In the genomic region with DNA sequence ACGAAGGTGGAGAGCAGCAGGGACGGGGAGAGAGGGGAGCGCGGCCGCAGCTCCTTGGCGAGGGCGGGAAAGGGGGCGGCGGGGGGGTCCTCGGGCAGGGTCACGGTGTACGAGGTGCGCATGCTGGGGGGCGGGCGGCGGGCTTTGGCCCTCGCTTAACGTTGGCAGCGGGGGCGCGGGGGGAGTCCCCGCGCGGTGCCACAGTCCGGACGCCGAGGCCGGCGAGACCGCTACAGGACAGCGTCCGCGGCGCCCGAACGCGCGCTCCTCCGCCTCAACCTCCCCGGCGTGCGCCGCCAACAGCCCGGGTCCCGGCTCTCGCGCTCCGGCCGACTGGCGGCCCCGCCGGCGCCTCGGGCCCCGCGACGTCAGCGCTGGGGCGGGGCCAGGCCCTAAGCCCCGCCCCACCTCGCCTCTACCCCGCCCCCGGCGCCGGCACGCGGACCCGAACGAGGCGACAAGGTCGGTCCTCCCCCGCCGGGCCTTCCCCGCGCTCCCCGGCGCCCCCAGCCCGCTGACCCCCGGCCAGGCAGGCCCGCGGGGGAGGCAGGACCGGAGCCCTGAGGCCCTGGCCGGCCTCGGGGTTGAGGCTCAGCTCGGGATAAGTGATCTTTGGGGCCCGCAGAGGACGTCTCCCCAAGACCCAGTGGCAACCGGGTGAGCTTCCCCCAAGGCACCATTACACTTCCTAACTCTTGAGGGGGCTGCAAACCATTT, we compare ENCODE assay signal across 8 cellular contexts. TPM values are rescaled to one million over a fixed set of nuclear protein-coding genes. Genes with fewer than 3 reads are reported as not detected.
DNase-seq lines count a peak whose midpoint lies in the region; ATAC-seq lines count a peak whose summit lies in the region.

No MANE protein-coding gene starts in this region.

- H3K79me2 ChIP-seq in mesendoderm (ENCODE audit: control insufficient read depth, insufficient read depth, low read length): no peaks in the 10 kb centered on the region

- no peak overlapping the region for H2AK5ac ChIP-seq in mesendoderm (ENCODE audit: low read length)

- peak overlapping the region; percentile 61 for H3K9ac ChIP-seq in mesendoderm (ENCODE audit: low read length)

- intact Hi-C loops in posterior vena cava (cut with DNase I): no loop called here

- peak overlapping the region; percentile 48 for H3K4me2 ChIP-seq in mesendoderm (ENCODE audit: low read length)

- no peaks in the 10 kb centered on the region for H3K79me1 ChIP-seq in mesendoderm (ENCODE audit: low read length)

- peak overlapping the region; percentile 85 for H3K18ac ChIP-seq in mesendoderm (ENCODE audit: low read length)

- H3K56ac ChIP-seq in mesendoderm (ENCODE audit: low read length): peak overlapping the region; percentile 76

- DNase-seq in EH (ENCODE audit: low read depth): peak; percentile 57
- peak; percentile 26 for DNase-seq in LHCN-M2 (ENCODE audit: low read depth)
- peak; percentile 41 to 52 for DNase-seq in activated CD4-positive, alpha-beta T cell treated with anti-CD3 and anti-CD28 coated beads, Interleukin-2, amount 50 U/mL, for 48 hours
- peak; percentile 41 for DNase-seq in effector CD4-positive, alpha-beta T cell
- peak; percentile 56 for DNase-seq in mesendoderm
- peak; percentile 32 to 37 for DNase-seq in stimulated activated CD8-positive, alpha-beta memory T cell treated with anti-CD3 and anti-CD28 coated beads, Interleukin-2, amount 100 ng/mL, for 48 hours (ENCODE audit: low read depth in 2 of 2)
- DNase-seq in posterior vena cava (ENCODE audit: low spot score): no peak

- H3K23ac ChIP-seq in mesendoderm (ENCODE audit: low read length): no peak overlapping the region

- H4K8ac ChIP-seq in mesendoderm (ENCODE audit: low read depth, low read length): no peak overlapping the region

- peaks cover 8% of the 10 kb centered on the region for H3K4me1 ChIP-seq in mesendoderm (ENCODE audit: control insufficient read depth, low read depth, low read length)

- H3K4ac ChIP-seq in mesendoderm (ENCODE audit: low read depth, low read length): no peak overlapping the region

- peaks cover 7% of the 10 kb centered on the region for H3K27me3 ChIP-seq in mesendoderm (ENCODE audit: insufficient read depth, low read length, poor library complexity)

- no peaks in the 10 kb centered on the region for H3K36me3 ChIP-seq in mesendoderm (ENCODE audit: control insufficient read depth, insufficient read depth, low read length)

- no peak overlapping the region for H2BK15ac ChIP-seq in mesendoderm (replicated peaks; ENCODE audit: low read depth)

- no CpG with 5 or more reads among the region's 88 CpGs for WGBS in mesendoderm (ENCODE audit: extremely low coverage, insufficient coverage, low lambda C conversion rate)

- ATAC-seq in HG02840 (IDR thresholded peaks at IDR 0.05; ENCODE audit: low FRiP score, unreplicated experiment): no peak

- no peak overlapping the region for H3K27ac ChIP-seq in mesendoderm (ENCODE audit: low read depth, low read length)

- H2BK5ac ChIP-seq in mesendoderm (ENCODE audit: low read length): no peak overlapping the region

- H3K4me3 ChIP-seq in mesendoderm (ENCODE audit: low read length): no peak overlapping the region

- no peak overlapping the region for H4K5ac ChIP-seq in mesendoderm (ENCODE audit: low read length)

- H2BK120ac ChIP-seq in mesendoderm (ENCODE audit: low read depth, low read length): no peak overlapping the region

RNA-seq across cellular contexts. Expression of gene USP2, which starts 17.5 kb away (rescaled TPM):
- total RNA-seq in LHCN-M2 (2014; rRNA removed): 1.7 and 4.0 TPM in 2 replicates
- 4.8 TPM for polyA plus RNA-seq in LHCN-M2 (2012)
- polyA plus RNA-seq in mesendoderm (2013, experiment 1 of 2): 6.2 TPM
- polyA plus RNA-seq in mesendoderm (2013, experiment 2 of 2): 5.9 TPM
- 10 to 100 TPM; 10.4 to 17.3 TPM for total RNA-seq in posterior vena cava

RNA-seq across cellular contexts. Expression of gene MFRP, which starts 17.5 kb away (rescaled TPM):
- total RNA-seq in LHCN-M2 (2014; rRNA removed) (not detected in 2 replicates), posterior vena cava (not detected)
- polyA plus RNA-seq in LHCN-M2 (2012): 0.02 TPM
- polyA plus RNA-seq in mesendoderm (2013, experiment 1 of 2): not detected
- not detected for polyA plus RNA-seq in mesendoderm (2013, experiment 2 of 2)

RNA-seq across cellular contexts. Expression of gene C1QTNF5, which starts 23.3 kb away (rescaled TPM):
- total RNA-seq in LHCN-M2 (2014; rRNA removed): 9.1 and 9.9 TPM in 2 replicates
- polyA plus RNA-seq in LHCN-M2 (2012): 25.0 TPM
- 0.35 TPM for polyA plus RNA-seq in mesendoderm (2013, experiment 1 of 2)
- polyA plus RNA-seq in mesendoderm (2013, experiment 2 of 2): 0.32 TPM
- total RNA-seq in posterior vena cava: 10 to 100 TPM; 57.7 to 63.0 TPM

RNA-seq across cellular contexts. Expression of gene RNF26, which starts 29.7 kb away (rescaled TPM):
- total RNA-seq in LHCN-M2 (2014; rRNA removed): 7.3 and 9.3 TPM in 2 replicates
- 28.8 TPM for polyA plus RNA-seq in LHCN-M2 (2012)
- polyA plus RNA-seq in mesendoderm (2013, experiment 1 of 2): 59.6 TPM
- 61.0 TPM for polyA plus RNA-seq in mesendoderm (2013, experiment 2 of 2)
- 10 to 100 TPM; 22.1 to 23.3 TPM for total RNA-seq in posterior vena cava

RNA-seq across cellular contexts. Expression of gene MCAM, which starts 47.1 kb away (rescaled TPM):
- total RNA-seq in LHCN-M2 (2014; rRNA removed) (11.0 and 29.5 TPM in 2 replicates), posterior vena cava (100 to 1,000 TPM; 528 to 559 TPM)
- 11.0 TPM for polyA plus RNA-seq in LHCN-M2 (2012)
- polyA plus RNA-seq in mesendoderm (2013, experiment 1 of 2): 35.7 TPM
- polyA plus RNA-seq in mesendoderm (2013, experiment 2 of 2): 36.5 TPM
